In genomic region chr12:120006248-120006975, GRCh38 we compare ENCODE assay signal across 15 cellular contexts. TPM values are rescaled to one million over a fixed set of nuclear protein-coding genes. Genes with fewer than 3 reads are reported as not detected.
A peak's percentile ranks its signal among the peaks of the same experiment; 100 is the strongest.
DNase-seq lines count a peak whose midpoint lies in the region; ATAC-seq and TF ChIP-seq lines count a peak whose summit lies in the region.
"Had no signal": no experiment of that assay in that cellular context is flagged by ENCODE, and none has a peak within 500 bp of the region (broad histone marks: within the 10 kb centered on the region; RNA-seq: fewer than 3 reads in every experiment).

No MANE protein-coding gene starts in this region.

- ATAC-seq in T-helper 17 cell = peak; percentile 39
- no peak for ATAC-seq in stimulated activated memory B cell treated with anti-CD40 and anti-IgM and Interleukin-4, amounts not matched to agents 10 μg/mL and 1 μg/mL and 100 μg/mL, for 72 hours
- no peak for ATAC-seq in HG03565 (IDR thresholded peaks at IDR 0.05; ENCODE audit: unreplicated experiment)
- ATAC-seq in HG02642 (IDR thresholded peaks at IDR 0.05; ENCODE audit: poor library complexity, unreplicated experiment) = no peak

- H3K27ac Mint-ChIP-seq in activated naive CD4-positive, alpha-beta T cell treated with anti-CD3 and anti-CD28 coated beads, Interleukin-2, amount 50 U/mL, for 24 hours = peak overlapping the region; percentile 99
- H3K27ac Mint-ChIP-seq in T-helper 17 cell = peak overlapping the region; percentile 99
- H3K27ac Mint-ChIP-seq in endothelial cell (ENCODE audit: unreplicated experiment) = peak overlapping the region; percentile 96
- peak overlapping the region; percentile 47 for H3K27ac Mint-ChIP-seq in stimulated activated memory B cell treated with anti-CD40 and anti-IgM and Interleukin-4, amounts not matched to agents 10 μg/mL and 1 μg/mL and 100 μg/mL, for 72 hours

- H3K9me3 Mint-ChIP-seq in activated naive CD4-positive, alpha-beta T cell treated with anti-CD3 and anti-CD28 coated beads, Interleukin-2, amount 50 U/mL, for 24 hours = peaks cover 6% of the 10 kb centered on the region
- H3K9me3 Mint-ChIP-seq in endothelial cell (ENCODE audit: unreplicated experiment) = no peaks in the 10 kb centered on the region
- no peaks in the 10 kb centered on the region for H3K9me3 Mint-ChIP-seq in stimulated activated memory B cell treated with anti-CD40 and anti-IgM and Interleukin-4, amounts not matched to agents 10 μg/mL and 1 μg/mL and 100 μg/mL, for 72 hours
- H3K9me3 Mint-ChIP-seq: brain had no signal

- no peaks in the 10 kb centered on the region for H3K27me3 Mint-ChIP-seq in activated naive CD4-positive, alpha-beta T cell treated with anti-CD3 and anti-CD28 coated beads, Interleukin-2, amount 50 U/mL, for 24 hours
- H3K27me3 Mint-ChIP-seq in T-helper 17 cell (no peaks in the 10 kb centered on the region), endothelial cell (ENCODE audit: unreplicated experiment) (peaks cover 2% of the 10 kb centered on the region)
- H3K27me3 Mint-ChIP-seq in stimulated activated memory B cell treated with anti-CD40 and anti-IgM and Interleukin-4, amounts not matched to agents 10 μg/mL and 1 μg/mL and 100 μg/mL, for 72 hours = no peaks in the 10 kb centered on the region
- H3K27me3 Mint-ChIP-seq: brain had no signal

- H3K36me3 Mint-ChIP-seq in activated naive CD4-positive, alpha-beta T cell treated with anti-CD3 and anti-CD28 coated beads, Interleukin-2, amount 50 U/mL, for 24 hours = peaks cover 45% of the 10 kb centered on the region
- H3K36me3 Mint-ChIP-seq in T-helper 17 cell (ENCODE audit: low read depth) (peaks cover 2% of the 10 kb centered on the region), endothelial cell (ENCODE audit: low read depth, unreplicated experiment) (no peaks in the 10 kb centered on the region)
- H3K36me3 Mint-ChIP-seq in stimulated activated memory B cell treated with anti-CD40 and anti-IgM and Interleukin-4, amounts not matched to agents 10 μg/mL and 1 μg/mL and 100 μg/mL, for 72 hours = peaks cover 58% of the 10 kb centered on the region

- H3K4me3 Mint-ChIP-seq in activated naive CD4-positive, alpha-beta T cell treated with anti-CD3 and anti-CD28 coated beads, Interleukin-2, amount 50 U/mL, for 24 hours = peak overlapping the region; percentile 86
- H3K4me3 Mint-ChIP-seq in T-helper 17 cell (peak overlapping the region; percentile 80), endothelial cell (ENCODE audit: unreplicated experiment) (no peak overlapping the region)
- H3K4me3 Mint-ChIP-seq in stimulated activated memory B cell treated with anti-CD40 and anti-IgM and Interleukin-4, amounts not matched to agents 10 μg/mL and 1 μg/mL and 100 μg/mL, for 72 hours = no peak overlapping the region
- H3K4me3 Mint-ChIP-seq: brain had no signal

- H3K4me1 Mint-ChIP-seq in activated naive CD4-positive, alpha-beta T cell treated with anti-CD3 and anti-CD28 coated beads, Interleukin-2, amount 50 U/mL, for 24 hours = peaks cover 84% of the 10 kb centered on the region
- peaks cover 42% of the 10 kb centered on the region for H3K4me1 Mint-ChIP-seq in T-helper 17 cell
- H3K4me1 Mint-ChIP-seq in endothelial cell (ENCODE audit: unreplicated experiment) = peaks cover 24% of the 10 kb centered on the region
- peaks cover 18% of the 10 kb centered on the region for H3K4me1 Mint-ChIP-seq in stimulated activated memory B cell treated with anti-CD40 and anti-IgM and Interleukin-4, amounts not matched to agents 10 μg/mL and 1 μg/mL and 100 μg/mL, for 72 hours

- DNase-seq in activated naive CD4-positive, alpha-beta T cell (lab: John Stamatoyannopoulos, UW) = no peak
- DNase-seq in T-helper 17 cell = no peak
- DNase-seq in endothelial cell (ENCODE audit: low spot score) = no peak
- DNase-seq in amniotic stem cell (lab: John Stamatoyannopoulos, UW) = no peak
- DNase-seq: DMS 273 treated with DMSO at 0.1 percent for 48 hours, foreskin fibroblast, H7, occipital lobe, tibial artery had no signal

- no peak for TF ChIP-seq CTCF in endothelial cell (IDR thresholded peaks at IDR 0.05; ENCODE audit: unreplicated experiment)

- no peaks in the 10 kb centered on the region for H3K9me3 ChIP-seq in T-helper 17 cell (ENCODE audit: control insufficient read depth, low read length, poor library complexity, severe bottlenecking)
- H3K9me3 ChIP-seq: SJSA1, tibial artery had no signal

RNA-seq across cellular contexts. Expression of gene BICDL1, which starts 17.4 kb away (rescaled TPM):
- total RNA-seq in T-helper 17 cell (100 to 1,000 TPM; 135 to 146 TPM), endothelial cell (ENCODE audit: unreplicated experiment) (2.8 TPM)
- total RNA-seq: SJSA1 had no signal

Comparison
In these comparisons a context has a peak if more than half of its experiments do, and no peak if none do; other contexts are left out.
1. H3K27ac Mint-ChIP-seq: peak in every context shown above with its lines; median percentile 99 in activated naive CD4-positive, alpha-beta T cell treated with anti-CD3 and anti-CD28 coated beads, Interleukin-2, amount 50 U/mL, for 24 hours; 99 in T-helper 17 cell; 96 in endothelial cell; 47 in stimulated activated memory B cell treated with anti-CD40 and anti-IgM and Interleukin-4, amounts not matched to agents 10 μg/mL and 1 μg/mL and 100 μg/mL, for 72 hours.
2. H3K4me3 Mint-ChIP-seq: peak in activated naive CD4-positive, alpha-beta T cell treated with anti-CD3 and anti-CD28 coated beads, Interleukin-2, amount 50 U/mL, for 24 hours (single experiment) and T-helper 17 cell (single experiment); none in endothelial cell (single experiment) and stimulated activated memory B cell treated with anti-CD40 and anti-IgM and Interleukin-4, amounts not matched to agents 10 μg/mL and 1 μg/mL and 100 μg/mL, for 72 hours (single experiment).
3. RNA of gene BICDL1, which starts 17.4 kb away (total RNA-seq): 135 to 146 TPM in T-helper 17 cell; 2.8 TPM in endothelial cell (single experiment); every median in the first group is over 10 times any median in the second.